ENCODE assay signal across 22 cellular contexts in the genomic region with DNA sequence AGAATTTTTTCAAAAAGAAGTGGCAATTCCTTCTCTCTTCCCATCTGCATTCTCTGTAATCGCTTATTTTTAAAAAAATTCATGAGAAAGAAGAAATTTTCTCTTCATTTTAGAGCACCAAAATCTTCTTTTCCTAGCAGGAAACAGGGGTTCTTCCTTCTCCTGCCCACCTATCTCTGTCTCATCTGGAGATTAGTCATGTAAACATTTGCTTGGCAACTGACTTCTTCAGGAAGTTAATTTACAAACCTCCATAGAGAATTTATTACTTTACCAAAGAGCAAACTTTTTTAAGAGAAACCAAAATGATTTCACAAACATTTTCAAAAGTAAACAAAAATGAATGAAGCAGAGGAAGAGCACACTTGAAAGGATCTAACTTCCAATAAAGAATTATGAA. TPM values are rescaled to one million over a fixed set of nuclear protein-coding genes. Genes with fewer than 3 reads are reported as not detected.
"Had no signal": no experiment of that assay in that cellular context is flagged by ENCODE, and none has a peak within 500 bp of the region (broad histone marks: within the 10 kb centered on the region; RNA-seq: fewer than 3 reads in every experiment).

No MANE protein-coding gene starts in this region.

- H3K36me3 Mint-ChIP-seq: activated CD4-positive, alpha-beta memory T cell treated with anti-CD3 and anti-CD28 coated beads for 36 hours; activated CD8-positive, alpha-beta memory T cell treated with anti-CD3 and anti-CD28 coated beads, Interleukin-2, amount 10 ng/mL, durations not matched to agents 7 days and 5 days; type B pancreatic cell had no signal

- H3K4me3 ChIP-seq: cardiac muscle cell, dorsolateral prefrontal cortex, spleen, suprapubic skin had no signal

- H3K36me3 ChIP-seq: cardiac muscle cell, spleen, suprapubic skin, WERI-Rb-1 had no signal

- H3K27ac ChIP-seq: cardiac muscle cell, dorsolateral prefrontal cortex, spleen, suprapubic skin, WERI-Rb-1 had no signal

- H3K27ac Mint-ChIP-seq: activated CD4-positive, alpha-beta memory T cell treated with anti-CD3 and anti-CD28 coated beads for 36 hours; activated CD8-positive, alpha-beta memory T cell treated with anti-CD3 and anti-CD28 coated beads, Interleukin-2, amount 10 ng/mL, durations not matched to agents 7 days and 5 days; activated naive CD4-positive, alpha-beta T cell treated with anti-CD3 and anti-CD28 coated beads for 36 hours; activated T-helper 2 cell treated with anti-CD3 and anti-CD28 coated beads, Interferon-gamma antibody, Interleukin-2, Interleukin-4, amounts not matched to agents 10 μg/mL and 5 μg/mL and 100 μg/mL, durations not matched to agents 14 hours and 24 hours and 36 hours; endodermal cell; nephron; stimulated activated naive CD8-positive, alpha-beta T cell treated with anti-CD3 and anti-CD28 coated beads, Interleukin-15, Interleukin-2, amounts not matched to agents 100 ng/mL and 50 ng/mL, for 24 hours; type B pancreatic cell had no signal

- H3K27me3 ChIP-seq: cardiac muscle cell, suprapubic skin had no signal

- H3K9me3 ChIP-seq: spleen, suprapubic skin had no signal

- H3K4me1 ChIP-seq: spleen, suprapubic skin had no signal

- ATAC-seq: activated CD8-positive, alpha-beta memory T cell treated with anti-CD3 and anti-CD28 coated beads, Interleukin-2, amount 10 ng/mL, durations not matched to agents 7 days and 5 days; sciatic nerve had no signal

- DNase-seq: activated CD4-positive, alpha-beta memory T cell treated with anti-CD3 and anti-CD28 coated beads for 36 hours; activated CD8-positive, alpha-beta memory T cell treated with anti-CD3 and anti-CD28 coated beads, Interleukin-2, amount 10 ng/mL, durations not matched to agents 7 days and 5 days; activated naive CD4-positive, alpha-beta T cell treated with anti-CD3 and anti-CD28 coated beads for 36 hours; activated T-cell treated with anti-CD3 and anti-CD28 coated beads, Interleukin-2, amount 50 U/mL, for 1 hour; dorsolateral prefrontal cortex; endodermal cell; hypothalamus; kidney glomerular epithelial cell; spleen; WERI-Rb-1 had no signal

- H3K9me3 Mint-ChIP-seq: activated CD4-positive, alpha-beta memory T cell treated with anti-CD3 and anti-CD28 coated beads for 36 hours; activated naive CD4-positive, alpha-beta T cell treated with anti-CD3 and anti-CD28 coated beads for 36 hours; activated T-helper 2 cell treated with anti-CD3 and anti-CD28 coated beads, Interferon-gamma antibody, Interleukin-2, Interleukin-4, amounts not matched to agents 10 μg/mL and 5 μg/mL and 100 μg/mL, durations not matched to agents 14 hours and 24 hours and 36 hours; endodermal cell; nephron; stimulated activated naive CD8-positive, alpha-beta T cell treated with anti-CD3 and anti-CD28 coated beads, Interleukin-15, Interleukin-2, amounts not matched to agents 100 ng/mL and 50 ng/mL, for 24 hours; type B pancreatic cell had no signal

RNA-seq across cellular contexts. Expression of gene TTC29, which starts 13.6 kb away (rescaled TPM):
- total RNA-seq: activated CD4-positive, alpha-beta memory T cell treated with anti-CD3 and anti-CD28 coated beads for 36 hours; activated CD8-positive, alpha-beta memory T cell treated with anti-CD3 and anti-CD28 coated beads, Interleukin-2, amount 10 ng/mL, durations not matched to agents 7 days and 5 days; activated naive CD4-positive, alpha-beta T cell treated with anti-CD3 and anti-CD28 coated beads for 36 hours; activated T-helper 2 cell treated with anti-CD3 and anti-CD28 coated beads, Interferon-gamma antibody, Interleukin-2, Interleukin-4, amounts not matched to agents 10 μg/mL and 5 μg/mL and 100 μg/mL, durations not matched to agents 14 hours and 24 hours and 36 hours; liver; mesenteric fat pad; pulmonary artery endothelial cell; sciatic nerve; spleen; suprapubic skin; T-helper 1 cell treated with Interleukin-12 subunit alpha and Interleukin-12 subunit beta and Interleukin-4 antibody, amounts not matched to agents 30 ng/mL and 1 ng/mL, for 36 hours had no signal
- polyA plus RNA-seq: esophagus, liver had no signal
